21 cellular contexts compared by ENCODE assay signal in genomic region chr22:20038574-20038973, GRCh38.
"Had no signal": no experiment of that assay in that cellular context is flagged by ENCODE, and none has a peak within 500 bp of the region (broad histone marks: within the 10 kb centered on the region; RNA-seq: fewer than 3 reads in every experiment).

No MANE protein-coding gene starts in this region.

- H3K36me3 Mint-ChIP-seq: natural killer cell had no signal

- H3K27ac Mint-ChIP-seq: mesothelial cell of epicardium, progenitor cell of endocrine pancreas had no signal

- H3K4me3 Mint-ChIP-seq: endodermal cell, mesothelial cell of epicardium, natural killer cell, neural crest cell had no signal

- H3K4me3 ChIP-seq: colonic mucosa, heart left ventricle, pancreas, suprapubic skin, tibial artery, upper lobe of left lung, uterus had no signal

- H3K27ac ChIP-seq: colonic mucosa, heart left ventricle, pancreas, suprapubic skin, tibial artery, upper lobe of left lung, uterus had no signal

- H3K36me3 ChIP-seq: colonic mucosa, uterus had no signal

- H3K9me3 Mint-ChIP-seq: endodermal cell, mesothelial cell of epicardium, natural killer cell, neural crest cell had no signal

- H3K27me3 Mint-ChIP-seq: progenitor cell of endocrine pancreas had no signal

- H3K9me3 ChIP-seq: colonic mucosa, heart left ventricle, pancreas, suprapubic skin, tibial artery, upper lobe of left lung, uterus had no signal

- DNase-seq: colonic mucosa; dermis blood vessel endothelial cell; effector CD4-positive, alpha-beta T cell; endodermal cell; heart left ventricle; kidney glomerular epithelial cell; mammary epithelial cell; natural killer cell; right cardiac atrium; small intestine; stimulated activated CD4-positive, alpha-beta T cell treated with anti-CD3 and anti-CD28 coated beads, Interleukin-12 subunit alpha, Interleukin-12 subunit beta, amount 100 ng/mL, for 4 hours; stimulated activated naive CD4-positive, alpha-beta T cell treated with Interleukin-2 at 50 U/mL for 16 hours; tibial artery; upper lobe of left lung; uterus had no signal

- H3K4me1 ChIP-seq: colonic mucosa, suprapubic skin, uterus had no signal

- H3K27me3 ChIP-seq: colonic mucosa, heart left ventricle, pancreas, suprapubic skin, tibial artery, upper lobe of left lung, uterus had no signal

- H3K4me1 Mint-ChIP-seq: mesothelial cell of epicardium had no signal

- ATAC-seq: heart left ventricle, left lobe of liver, natural killer cell, pancreas, right cardiac atrium had no signal
